Comparison of ENCODE assay signal across 8 cellular contexts in genomic region chr16:67396159-67396774, GRCh38. TPM values are rescaled to one million over a fixed set of nuclear protein-coding genes. Genes with fewer than 3 reads are reported as not detected.
DNase-seq lines count a peak whose midpoint lies in the region; ATAC-seq and TF ChIP-seq lines count a peak whose summit lies in the region.

No MANE protein-coding gene starts in this region.

- H3K4me3 ChIP-seq in body of pancreas (no peak overlapping the region), iPS-20b (ENCODE audit: low read length) (peak overlapping the region; percentile 36; the same call in 1 of the 2 replicates), spleen (no peak overlapping the region)

- no peaks in the 10 kb centered on the region for H3K36me3 ChIP-seq in body of pancreas (replicated peaks in 1 of 2; ENCODE audit: insufficient read depth in 1 of 2, low read depth in 2 of 2)
- H3K36me3 ChIP-seq in iPS-20b (ENCODE audit: insufficient read depth, low read depth, low read length): no peaks in the 10 kb centered on the region
- H3K36me3 ChIP-seq in spleen: no peaks in the 10 kb centered on the region

- 19 to 67% methylated on average over 3 to 27 of the region's 27 CpGs for WGBS in body of pancreas, 2 donors
- 51 to 82% (median 59%) methylated on average over 19 to 27 of the region's 27 CpGs for WGBS in spleen, 5 donors

- TF ChIP-seq CTCF in body of pancreas (IDR thresholded peaks at IDR 0.05) (no peak), spleen (IDR thresholded peaks at IDR 0.05 in 8 of 11, conservative IDR thresholded peaks at IDR 0.05 in 3 of 11) (no peak)

- H3K9me3 ChIP-seq in body of pancreas: no peaks in the 10 kb centered on the region
- H3K9me3 ChIP-seq in iPS-20b (ENCODE audit: insufficient read depth, low read depth, low read length): no peaks in the 10 kb centered on the region
- H3K9me3 ChIP-seq in spleen: no peaks in the 10 kb centered on the region

- H3K27ac ChIP-seq in body of pancreas (peak overlapping the region; percentile 77 to 87 (median 84)), iPS-20b (ENCODE audit: low read length) (no peak overlapping the region), spleen (peak overlapping the region in 4 of 8 donors; percentile 6 to 69 (median 34))

- no peak for TF ChIP-seq POLR2A in body of pancreas (IDR thresholded peaks at IDR 0.05)
- no peak for TF ChIP-seq POLR2A in spleen (IDR thresholded peaks at IDR 0.05)

- no peak overlapping the region for H3K9ac ChIP-seq in iPS-20b (ENCODE audit: low read depth, low read length)

- DNase-seq in DMS153 treated with DMSO at 0.1 percent for 48 hours (lab: John Stamatoyannopoulos, UW; ENCODE audit: unreplicated experiment): peak; percentile 79
- DNase-seq in NCI-H2081 treated with DMSO at 0.1 percent for 48 hours (lab: John Stamatoyannopoulos, UW): peak; percentile 56
- DNase-seq in body of pancreas: peak; percentile 87 to 97 (median 94)
- DNase-seq in spleen: peak; percentile 74
- no peak for DNase-seq in middle frontal gyrus (ENCODE audit: extremely low spot score, low spot score)
- no peak for DNase-seq in activated CD4-positive, alpha-beta T cell treated with anti-CD3 and anti-CD28 coated beads for 1 hour

- intact Hi-C loops in body of pancreas (cut with DNase I) (no loop called here), spleen (cut with DNase I; ENCODE audit: low total_unique reads) (no loop called here)

- H3K4me1 ChIP-seq in body of pancreas: peaks cover 63% of the 10 kb centered on the region
- peaks cover 12% of the 10 kb centered on the region; the same call in 1 of the 2 replicates for H3K4me1 ChIP-seq in iPS-20b (ENCODE audit: insufficient read depth, low read length)
- peaks cover 31 to 83% (median 56%) of the 10 kb centered on the region in 6 donors for H3K4me1 ChIP-seq in spleen

- H3K27me3 ChIP-seq in body of pancreas (peaks cover 0 to 7% of the 10 kb centered on the region in 2 donors), iPS-20b (ENCODE audit: insufficient read depth, low read length) (peaks cover 74% of the 10 kb centered on the region), spleen (replicated peaks in 1 of 7) (peaks cover 0 to 60% (median 19%) of the 10 kb centered on the region in 7 donors)

- ATAC-seq in body of pancreas (peak; percentile 70), HG03432 (IDR thresholded peaks at IDR 0.05; ENCODE audit: unreplicated experiment) (no peak)

RNA-seq across cellular contexts. Expression of gene TPPP3, which starts 3.0 kb away (rescaled TPM):
- total RNA-seq in body of pancreas (10 to 100 TPM; 11.2 to 30.0 TPM), spleen (10 to 100 TPM in 3 of 7 donors, 1 to 10 TPM in 4; 2.5 to 13.9 (median 9.9) TPM)
- polyA plus RNA-seq in spleen: 10 to 100 TPM in 1 of 3 donors, 1 to 10 TPM in 2; 5.6 to 11.4 (median 7.2) TPM

RNA-seq across cellular contexts. Expression of gene ZDHHC1, which starts 20.0 kb away (rescaled TPM):
- total RNA-seq in body of pancreas: 10 to 100 TPM; 13.0 to 57.0 TPM
- total RNA-seq in spleen: 10 to 100 TPM in 6 of 7 donors, 1 to 10 TPM in 1; 9.5 to 31.2 (median 20.6) TPM
- 1 to 10 TPM; 2.1 to 6.0 (median 2.3) TPM for polyA plus RNA-seq in spleen

RNA-seq across cellular contexts. Expression of gene HSD11B2, which starts 34.7 kb away (rescaled TPM):
- 10 to 100 TPM in 1 of 2 donors, 1 to 10 TPM in 1; 5.4 to 13.8 TPM for total RNA-seq in body of pancreas
- total RNA-seq in spleen: 10 to 100 TPM in 1 of 7 donors, 1 to 10 TPM in 5, under 1 TPM in 1; 0.85 to 18.3 (median 4.7) TPM
- 1 to 10 TPM; 1.7 to 4.1 (median 2.8) TPM for polyA plus RNA-seq in spleen

Comparison
In these comparisons a context has a peak if more than half of its experiments do, and no peak if none do; other contexts are left out.
1. DNase-seq: peak in DMS153 treated with DMSO at 0.1 percent for 48 hours (single experiment), NCI-H2081 treated with DMSO at 0.1 percent for 48 hours (single experiment), body of pancreas (4 of 4) and spleen (single experiment); none in middle frontal gyrus (single experiment) and activated CD4-positive, alpha-beta T cell treated with anti-CD3 and anti-CD28 coated beads for 1 hour (single experiment).